In the genomic region with DNA sequence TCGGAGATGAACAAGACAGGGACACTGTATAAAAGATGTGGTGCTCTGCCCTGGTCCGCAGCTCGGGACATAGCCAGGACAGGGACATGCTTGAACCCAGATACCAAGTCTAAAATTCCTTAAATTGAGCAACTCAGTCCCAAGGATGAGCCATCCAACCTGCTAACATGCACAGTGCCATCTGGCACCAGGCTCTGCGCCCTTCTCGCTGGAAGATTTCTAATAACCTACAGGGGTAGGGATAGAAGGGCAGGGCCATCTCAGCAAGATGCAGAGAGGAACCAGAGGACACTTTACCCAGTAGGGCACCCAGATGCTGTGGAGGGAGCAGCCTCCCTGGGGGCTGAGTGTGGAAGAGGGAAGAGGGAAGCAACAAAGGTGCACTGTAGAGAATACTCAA, we compare ENCODE assay signal across 17 cellular contexts.
DNase-seq lines count a peak whose midpoint lies in the region; ATAC-seq and TF ChIP-seq lines count a peak whose summit lies in the region.
"Had no signal": no experiment of that assay in that cellular context is flagged by ENCODE, and none has a peak within 500 bp of the region (broad histone marks: within the 10 kb centered on the region; RNA-seq: fewer than 3 reads in every experiment).

No MANE protein-coding gene starts in this region.

- H3K4me1 ChIP-seq in endodermal cell (ENCODE audit: control insufficient read depth, insufficient read depth, low read length) (no peaks in the 10 kb centered on the region), stomach (peaks cover 57 to 93% (median 84%) of the 10 kb centered on the region in 4 donors)

- no peak for TF ChIP-seq EP300 in stomach (IDR thresholded peaks at IDR 0.05)

- no peak overlapping the region for H3K27ac ChIP-seq in endodermal cell (ENCODE audit: low read depth, low read length)
- peak overlapping the region in 4 of 5 donors; percentile 3 to 71 (median 42) for H3K27ac ChIP-seq in stomach
- H3K27ac ChIP-seq: pancreas, upper lobe of right lung, WERI-Rb-1 had no signal

- H3K27me3 Mint-ChIP-seq in activated CD4-positive, alpha-beta T cell treated with anti-CD3 and anti-CD28 coated beads, Interleukin-2, amount 10 ng/mL, durations not matched to agents 24 days and 14 days = no peaks in the 10 kb centered on the region
- H3K27me3 Mint-ChIP-seq in T-cell (no peaks in the 10 kb centered on the region), endodermal cell (ENCODE audit: insufficient read depth) (no peaks in the 10 kb centered on the region)

- H3K4me3 ChIP-seq in endodermal cell (ENCODE audit: low read length) (no peak overlapping the region), stomach (no peak overlapping the region)
- H3K4me3 ChIP-seq: GM12878, lung, pancreas, upper lobe of right lung had no signal

- H3K36me3 Mint-ChIP-seq in activated CD4-positive, alpha-beta T cell treated with anti-CD3 and anti-CD28 coated beads, Interleukin-2, amount 10 ng/mL, durations not matched to agents 24 days and 14 days (ENCODE audit: low read depth) = peaks cover 38% of the 10 kb centered on the region
- H3K36me3 Mint-ChIP-seq in T-cell = peaks cover 13% of the 10 kb centered on the region
- H3K36me3 Mint-ChIP-seq in endodermal cell (ENCODE audit: low read depth) = no peaks in the 10 kb centered on the region

- no peaks in the 10 kb centered on the region for H3K27me3 ChIP-seq in endodermal cell (ENCODE audit: control insufficient read depth, insufficient read depth, low read length, poor library complexity, severe bottlenecking)
- H3K27me3 ChIP-seq in stomach = no peaks in the 10 kb centered on the region
- H3K27me3 ChIP-seq: pancreas, upper lobe of right lung had no signal

- POLR2A ChIA-PET in T-cell (lab: Charles Lee) = interaction anchor here in 1 of 2 donors (1.0 kb wide), 1 partner anchor 52 kb away, joined by 3 read pairs; no protein-coding TSS in a partner anchor

- H3K27ac Mint-ChIP-seq in activated CD4-positive, alpha-beta T cell treated with anti-CD3 and anti-CD28 coated beads, Interleukin-2, amount 10 ng/mL, durations not matched to agents 24 days and 14 days = peak overlapping the region; percentile 70
- H3K27ac Mint-ChIP-seq in T-cell (peak overlapping the region; percentile 92 to 95), endodermal cell (peak overlapping the region; percentile 69)

- DNase-seq in activated CD4-positive, alpha-beta T cell treated with anti-CD3 and anti-CD28 coated beads, Interleukin-2, amount 10 ng/mL, durations not matched to agents 24 days and 14 days = no peak
- DNase-seq in activated CD4-positive, alpha-beta T cell treated with anti-CD3 and anti-CD28 coated beads, Interleukin-2, amount 50 U/mL, for 48 hours = no peak
- no peak for DNase-seq in T-cell
- no peak for DNase-seq in endodermal cell
- no peak for DNase-seq in stomach
- DNase-seq in LoVo (ENCODE audit: low spot score) = no peak
- DNase-seq: Karpas-422; NCI-H82; pancreas; Right ventricle myocardium superior; stimulated activated CD4-positive, alpha-beta T cell treated with anti-CD3 and anti-CD28 coated beads, Interleukin-12 subunit alpha, Interleukin-12 subunit beta, amount 100 ng/mL, for 4 hours; WERI-Rb-1 had no signal

- H3K36me3 ChIP-seq in endodermal cell (ENCODE audit: control insufficient read depth, insufficient read depth, low read length) (no peaks in the 10 kb centered on the region), stomach (no peaks in the 10 kb centered on the region)
- H3K36me3 ChIP-seq: pancreas, upper lobe of right lung, WERI-Rb-1 had no signal

- no peaks in the 10 kb centered on the region for H3K9me3 ChIP-seq in endodermal cell (ENCODE audit: control insufficient read depth, low read length)
- no peaks in the 10 kb centered on the region for H3K9me3 ChIP-seq in stomach
- H3K9me3 ChIP-seq: pancreas, upper lobe of right lung had no signal

- peak in 3 of 4 experiments; percentile 4 to 11 (median 8) for ATAC-seq in T-cell (replicated peaks in 1 of 4)
- ATAC-seq in GM18502 (IDR thresholded peaks at IDR 0.05; ENCODE audit: poor library complexity, unreplicated experiment) = no peak
- no peak for ATAC-seq in GM18858 (IDR thresholded peaks at IDR 0.05; ENCODE audit: unreplicated experiment)

- 85 to 86% methylated on average over 3 to 5 of the region's 5 CpGs for WGBS in endodermal cell (ENCODE audit: insufficient coverage in 1 of 2, insufficient read length in 1 of 2), 2 experiments
- 77 to 91% (median 83%) methylated on average over 5 of the region's 5 CpGs for whole genome bisulfite sequencing in stomach, 5 donors

- TF ChIP-seq CTCF in endodermal cell (conservative IDR thresholded peaks at IDR 0.05) = no peak
- no peak for TF ChIP-seq CTCF in stomach (IDR thresholded peaks at IDR 0.05)

- intact Hi-C loops in activated CD4-positive, alpha-beta T cell treated with anti-CD3 and anti-CD28 coated beads, Interleukin-2, amount 10 ng/mL, durations not matched to agents 24 days and 14 days (cut with micrococcal nuclease) = loop anchor here (1.0 kb wide), 1 partner anchor 8 kb away; no protein-coding TSS in a partner anchor
- intact Hi-C loops in stomach (cut with DNase I; ENCODE audit: low total_unique reads) = no loop called here

- H3K9me3 Mint-ChIP-seq in activated CD4-positive, alpha-beta T cell treated with anti-CD3 and anti-CD28 coated beads, Interleukin-2, amount 10 ng/mL, durations not matched to agents 24 days and 14 days = no peaks in the 10 kb centered on the region
- H3K9me3 Mint-ChIP-seq in T-cell = no peaks in the 10 kb centered on the region
- H3K9me3 Mint-ChIP-seq in endodermal cell = no peaks in the 10 kb centered on the region

- H3K4me1 Mint-ChIP-seq in activated CD4-positive, alpha-beta T cell treated with anti-CD3 and anti-CD28 coated beads, Interleukin-2, amount 10 ng/mL, durations not matched to agents 24 days and 14 days = peaks cover 63% of the 10 kb centered on the region
- H3K4me1 Mint-ChIP-seq in T-cell (peaks cover 78 to 98% (median 92%) of the 10 kb centered on the region in 3 donors), endodermal cell (peaks cover 15% of the 10 kb centered on the region)

- CTCF ChIA-PET in T-cell (lab: Charles Lee) = interaction anchor here (0.5 to 2.7 kb wide), 6 partner anchors 11 to 114 kb away, joined by 3 to 8 read pairs (median 3); no protein-coding TSS in a partner anchor

- peak overlapping the region; percentile 31 for H3K4me3 Mint-ChIP-seq in activated CD4-positive, alpha-beta T cell treated with anti-CD3 and anti-CD28 coated beads, Interleukin-2, amount 10 ng/mL, durations not matched to agents 24 days and 14 days
- H3K4me3 Mint-ChIP-seq in T-cell (peak overlapping the region in 2 of 3 donors; percentile 56 to 69), endodermal cell (no peak overlapping the region)

- TF ChIP-seq POLR2A in stomach (IDR thresholded peaks at IDR 0.05) = no peak

- H3K9ac ChIP-seq in endodermal cell (ENCODE audit: extremely low read depth, low read length, poor library complexity, severe bottlenecking) = no peak overlapping the region

Comparison
In these comparisons a context has a peak if more than half of its experiments do, and no peak if none do; other contexts are left out.
1. ATAC-seq: peak in T-cell (3 of 4); none in GM18502 (single experiment) and GM18858 (single experiment).
2. Peak in every context shown above with its lines, with median percentiles within 50 percentile points of each other: H3K27ac Mint-ChIP-seq.